Comparison of ENCODE assay signal across 1 cellular context in the genomic region with DNA sequence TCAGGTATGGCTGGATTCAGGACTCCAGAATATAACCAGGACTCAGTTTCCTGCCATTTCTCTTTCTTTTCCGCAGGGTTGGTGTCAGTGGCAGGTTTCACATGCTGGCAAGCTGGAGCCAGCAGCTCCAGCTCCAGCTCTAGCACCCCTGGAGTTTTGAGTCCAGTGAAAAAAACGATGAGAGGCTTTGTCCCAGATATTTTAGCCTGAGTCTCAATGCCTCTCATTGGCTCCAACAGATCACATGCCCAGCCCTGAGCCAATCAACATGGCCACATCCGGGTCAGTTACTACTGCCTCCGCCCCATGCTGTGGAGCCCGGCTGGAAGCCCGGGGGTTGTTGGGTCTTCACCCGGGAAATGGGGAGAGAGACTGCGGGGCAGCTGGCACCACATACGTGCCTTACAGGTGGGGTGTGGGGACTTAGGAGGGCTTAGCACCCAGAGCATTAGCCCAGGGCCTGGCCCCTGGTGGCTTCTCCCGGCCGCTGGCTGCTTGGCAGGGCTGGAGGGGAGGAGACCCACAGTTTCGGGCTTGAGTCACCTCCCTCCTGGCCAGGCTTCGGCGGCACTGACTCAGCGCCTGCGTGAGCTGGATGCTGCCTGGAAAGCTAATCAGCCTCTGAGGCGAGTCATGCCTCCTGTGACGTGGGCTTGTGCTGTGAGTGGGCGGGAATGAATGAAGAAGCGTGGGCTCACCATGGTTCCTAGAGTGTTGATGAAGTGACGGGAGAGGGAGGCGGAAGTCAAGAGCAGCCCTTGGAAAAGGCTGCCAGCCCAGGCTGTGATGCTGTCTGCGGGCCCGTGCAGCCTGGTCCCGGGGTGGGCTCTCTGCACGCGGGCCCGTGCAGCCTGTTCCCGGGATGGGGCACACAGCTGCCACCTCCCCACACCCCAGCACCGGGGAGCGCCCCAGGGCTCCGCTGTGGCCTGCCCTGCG.
TF ChIP-seq lines count a peak whose summit lies in the region.

No MANE protein-coding gene starts in this region.

TF ChIP-seq in K562, 482 proteins besides CTCF, POLR2A, EP300 and RAD21 (continued from another document and continues in another):
- TF ChIP-seq, protein P1, sequence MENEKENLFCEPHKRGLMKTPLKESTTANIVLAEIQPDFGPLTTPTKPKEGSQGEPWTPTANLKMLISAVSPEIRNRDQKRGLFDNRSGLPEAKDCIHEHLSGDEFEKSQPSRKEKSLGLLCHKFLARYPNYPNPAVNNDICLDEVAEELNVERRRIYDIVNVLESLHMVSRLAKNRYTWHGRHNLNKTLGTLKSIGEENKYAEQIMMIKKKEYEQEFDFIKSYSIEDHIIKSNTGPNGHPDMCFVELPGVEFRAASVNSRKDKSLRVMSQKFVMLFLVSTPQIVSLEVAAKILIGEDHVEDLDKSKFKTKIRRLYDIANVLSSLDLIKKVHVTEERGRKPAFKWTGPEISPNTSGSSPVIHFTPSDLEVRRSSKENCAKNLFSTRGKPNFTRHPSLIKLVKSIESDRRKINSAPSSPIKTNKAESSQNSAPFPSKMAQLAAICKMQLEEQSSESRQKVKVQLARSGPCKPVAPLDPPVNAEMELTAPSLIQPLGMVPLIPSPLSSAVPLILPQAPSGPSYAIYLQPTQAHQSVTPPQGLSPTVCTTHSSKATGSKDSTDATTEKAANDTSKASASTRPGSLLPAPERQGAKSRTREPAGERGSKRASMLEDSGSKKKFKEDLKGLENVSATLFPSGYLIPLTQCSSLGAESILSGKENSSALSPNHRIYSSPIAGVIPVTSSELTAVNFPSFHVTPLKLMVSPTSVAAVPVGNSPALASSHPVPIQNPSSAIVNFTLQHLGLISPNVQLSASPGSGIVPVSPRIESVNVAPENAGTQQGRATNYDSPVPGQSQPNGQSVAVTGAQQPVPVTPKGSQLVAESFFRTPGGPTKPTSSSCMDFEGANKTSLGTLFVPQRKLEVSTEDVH (IDR thresholded peaks at IDR 0.05; ENCODE audit: low read depth, partially characterized antibody) = no peak
- TF ChIP-seq, protein P2, sequence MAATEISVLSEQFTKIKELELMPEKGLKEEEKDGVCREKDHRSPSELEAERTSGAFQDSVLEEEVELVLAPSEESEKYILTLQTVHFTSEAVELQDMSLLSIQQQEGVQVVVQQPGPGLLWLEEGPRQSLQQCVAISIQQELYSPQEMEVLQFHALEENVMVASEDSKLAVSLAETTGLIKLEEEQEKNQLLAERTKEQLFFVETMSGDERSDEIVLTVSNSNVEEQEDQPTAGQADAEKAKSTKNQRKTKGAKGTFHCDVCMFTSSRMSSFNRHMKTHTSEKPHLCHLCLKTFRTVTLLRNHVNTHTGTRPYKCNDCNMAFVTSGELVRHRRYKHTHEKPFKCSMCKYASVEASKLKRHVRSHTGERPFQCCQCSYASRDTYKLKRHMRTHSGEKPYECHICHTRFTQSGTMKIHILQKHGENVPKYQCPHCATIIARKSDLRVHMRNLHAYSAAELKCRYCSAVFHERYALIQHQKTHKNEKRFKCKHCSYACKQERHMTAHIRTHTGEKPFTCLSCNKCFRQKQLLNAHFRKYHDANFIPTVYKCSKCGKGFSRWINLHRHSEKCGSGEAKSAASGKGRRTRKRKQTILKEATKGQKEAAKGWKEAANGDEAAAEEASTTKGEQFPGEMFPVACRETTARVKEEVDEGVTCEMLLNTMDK (IDR thresholded peaks at IDR 0.05; ENCODE audit: borderline replicate concordance, insufficient read depth, low read depth, low read length, poor library complexity, severe bottlenecking) = no peak
- TF ChIP-seq, protein P3, sequence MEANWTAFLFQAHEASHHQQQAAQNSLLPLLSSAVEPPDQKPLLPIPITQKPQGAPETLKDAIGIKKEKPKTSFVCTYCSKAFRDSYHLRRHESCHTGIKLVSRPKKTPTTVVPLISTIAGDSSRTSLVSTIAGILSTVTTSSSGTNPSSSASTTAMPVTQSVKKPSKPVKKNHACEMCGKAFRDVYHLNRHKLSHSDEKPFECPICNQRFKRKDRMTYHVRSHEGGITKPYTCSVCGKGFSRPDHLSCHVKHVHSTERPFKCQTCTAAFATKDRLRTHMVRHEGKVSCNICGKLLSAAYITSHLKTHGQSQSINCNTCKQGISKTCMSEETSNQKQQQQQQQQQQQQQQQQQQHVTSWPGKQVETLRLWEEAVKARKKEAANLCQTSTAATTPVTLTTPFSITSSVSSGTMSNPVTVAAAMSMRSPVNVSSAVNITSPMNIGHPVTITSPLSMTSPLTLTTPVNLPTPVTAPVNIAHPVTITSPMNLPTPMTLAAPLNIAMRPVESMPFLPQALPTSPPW (CRISPR knock-in tag; IDR thresholded peaks at IDR 0.05) = peak; percentile 60; the same call in 1 of the 2 replicates
- TF ChIP-seq, protein P4, sequence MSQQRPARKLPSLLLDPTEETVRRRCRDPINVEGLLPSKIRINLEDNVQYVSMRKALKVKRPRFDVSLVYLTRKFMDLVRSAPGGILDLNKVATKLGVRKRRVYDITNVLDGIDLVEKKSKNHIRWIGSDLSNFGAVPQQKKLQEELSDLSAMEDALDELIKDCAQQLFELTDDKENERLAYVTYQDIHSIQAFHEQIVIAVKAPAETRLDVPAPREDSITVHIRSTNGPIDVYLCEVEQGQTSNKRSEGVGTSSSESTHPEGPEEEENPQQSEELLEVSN (IDR thresholded peaks at IDR 0.05; ENCODE audit: borderline replicate concordance in 1 of 2, extremely low read depth in 1 of 2, insufficient read depth in 1 of 2, insufficient read length in 1 of 2, low read depth in 1 of 2, low read length in 1 of 2, poor library complexity in 1 of 2, severe bottlenecking in 1 of 2) = peak; percentile 91 to 96
- TF ChIP-seq MBD2 (IDR thresholded peaks at IDR 0.05; ENCODE audit: borderline replicate concordance, low read depth) = peak; percentile 21; the same call in 1 of the 2 replicates
- TF ChIP-seq MCM2 (IDR thresholded peaks at IDR 0.05; ENCODE audit: low read depth) = no peak
- no peak for TF ChIP-seq ZNF507 (tag; conservative IDR thresholded peaks at IDR 0.05)
- TF ChIP-seq, protein P5, sequence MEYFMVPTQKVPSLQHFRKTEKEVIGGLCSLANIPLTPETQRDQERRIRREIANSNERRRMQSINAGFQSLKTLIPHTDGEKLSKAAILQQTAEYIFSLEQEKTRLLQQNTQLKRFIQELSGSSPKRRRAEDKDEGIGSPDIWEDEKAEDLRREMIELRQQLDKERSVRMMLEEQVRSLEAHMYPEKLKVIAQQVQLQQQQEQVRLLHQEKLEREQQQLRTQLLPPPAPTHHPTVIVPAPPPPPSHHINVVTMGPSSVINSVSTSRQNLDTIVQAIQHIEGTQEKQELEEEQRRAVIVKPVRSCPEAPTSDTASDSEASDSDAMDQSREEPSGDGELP (CRISPR knock-in tag; IDR thresholded peaks at IDR 0.05; ENCODE audit: borderline replicate concordance) = peak; percentile 80; the same call in 1 of the 2 replicates
- TF ChIP-seq, protein P6, sequence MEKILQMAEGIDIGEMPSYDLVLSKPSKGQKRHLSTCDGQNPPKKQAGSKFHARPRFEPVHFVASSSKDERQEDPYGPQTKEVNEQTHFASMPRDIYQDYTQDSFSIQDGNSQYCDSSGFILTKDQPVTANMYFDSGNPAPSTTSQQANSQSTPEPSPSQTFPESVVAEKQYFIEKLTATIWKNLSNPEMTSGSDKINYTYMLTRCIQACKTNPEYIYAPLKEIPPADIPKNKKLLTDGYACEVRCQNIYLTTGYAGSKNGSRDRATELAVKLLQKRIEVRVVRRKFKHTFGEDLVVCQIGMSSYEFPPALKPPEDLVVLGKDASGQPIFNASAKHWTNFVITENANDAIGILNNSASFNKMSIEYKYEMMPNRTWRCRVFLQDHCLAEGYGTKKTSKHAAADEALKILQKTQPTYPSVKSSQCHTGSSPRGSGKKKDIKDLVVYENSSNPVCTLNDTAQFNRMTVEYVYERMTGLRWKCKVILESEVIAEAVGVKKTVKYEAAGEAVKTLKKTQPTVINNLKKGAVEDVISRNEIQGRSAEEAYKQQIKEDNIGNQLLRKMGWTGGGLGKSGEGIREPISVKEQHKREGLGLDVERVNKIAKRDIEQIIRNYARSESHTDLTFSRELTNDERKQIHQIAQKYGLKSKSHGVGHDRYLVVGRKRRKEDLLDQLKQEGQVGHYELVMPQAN (IDR thresholded peaks at IDR 0.05; ENCODE audit: borderline replicate concordance) = peak; percentile 74; the same call in 1 of the 2 replicates
- TF ChIP-seq SOX6 (IDR thresholded peaks at IDR 0.05) = 0 out of 2 replicates have a peak, but pooled peaks have one; percentile 19
- TF ChIP-seq SUPT5H (IDR thresholded peaks at IDR 0.05) = peak; percentile 97
- TF ChIP-seq RBBP5 (IDR thresholded peaks at IDR 0.05; ENCODE audit: borderline replicate concordance, insufficient read depth, low read length, poor library complexity, severe bottlenecking) = peak; percentile 39
- peak; percentile 34 for TF ChIP-seq CCNT2 (IDR thresholded peaks at IDR 0.05; ENCODE audit: borderline replicate concordance, extremely low read depth, insufficient read length, low read depth, low read length)
- TF ChIP-seq TRIM24 (IDR thresholded peaks at IDR 0.05) = 0 out of 4 replicates have a peak, but pooled peaks of 1 of the 2 experiments have one; percentile 31
- TF ChIP-seq ZNF175 (CRISPR knock-in tag; IDR thresholded peaks at IDR 0.05; ENCODE audit: low read depth) = no peak
- TF ChIP-seq ADNP (tag; IDR thresholded peaks at IDR 0.05) = no peak
- TF ChIP-seq, protein P7, sequence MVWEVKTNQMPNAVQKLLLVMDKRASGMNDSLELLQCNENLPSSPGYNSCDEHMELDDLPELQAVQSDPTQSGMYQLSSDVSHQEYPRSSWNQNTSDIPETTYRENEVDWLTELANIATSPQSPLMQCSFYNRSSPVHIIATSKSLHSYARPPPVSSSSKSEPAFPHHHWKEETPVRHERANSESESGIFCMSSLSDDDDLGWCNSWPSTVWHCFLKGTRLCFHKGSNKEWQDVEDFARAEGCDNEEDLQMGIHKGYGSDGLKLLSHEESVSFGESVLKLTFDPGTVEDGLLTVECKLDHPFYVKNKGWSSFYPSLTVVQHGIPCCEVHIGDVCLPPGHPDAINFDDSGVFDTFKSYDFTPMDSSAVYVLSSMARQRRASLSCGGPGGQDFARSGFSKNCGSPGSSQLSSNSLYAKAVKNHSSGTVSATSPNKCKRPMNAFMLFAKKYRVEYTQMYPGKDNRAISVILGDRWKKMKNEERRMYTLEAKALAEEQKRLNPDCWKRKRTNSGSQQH (CRISPR knock-in tag; IDR thresholded peaks at IDR 0.05) = no peak
- TF ChIP-seq PRMT5 (CRISPR knock-in tag; IDR thresholded peaks at IDR 0.05) = no peak
- no peak for TF ChIP-seq SMAD2 (IDR thresholded peaks at IDR 0.05; ENCODE audit: low read depth, low read length)
- TF ChIP-seq, protein P8, sequence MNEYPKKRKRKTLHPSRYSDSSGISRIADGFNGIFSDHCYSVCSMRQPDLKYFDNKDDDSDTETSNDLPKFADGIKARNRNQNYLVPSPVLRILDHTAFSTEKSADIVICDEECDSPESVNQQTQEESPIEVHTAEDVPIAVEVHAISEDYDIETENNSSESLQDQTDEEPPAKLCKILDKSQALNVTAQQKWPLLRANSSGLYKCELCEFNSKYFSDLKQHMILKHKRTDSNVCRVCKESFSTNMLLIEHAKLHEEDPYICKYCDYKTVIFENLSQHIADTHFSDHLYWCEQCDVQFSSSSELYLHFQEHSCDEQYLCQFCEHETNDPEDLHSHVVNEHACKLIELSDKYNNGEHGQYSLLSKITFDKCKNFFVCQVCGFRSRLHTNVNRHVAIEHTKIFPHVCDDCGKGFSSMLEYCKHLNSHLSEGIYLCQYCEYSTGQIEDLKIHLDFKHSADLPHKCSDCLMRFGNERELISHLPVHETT (CRISPR knock-in tag; conservative IDR thresholded peaks at IDR 0.05 in 1 of 2, IDR thresholded peaks at IDR 0.05 in 1 of 2) = 0 out of 4 replicates have a peak, but pooled peaks of 1 of the 2 experiments have one; percentile 28
- TF ChIP-seq EGR1 (conservative IDR thresholded peaks at IDR 0.05) = peak; percentile 100
- TF ChIP-seq, protein P9, sequence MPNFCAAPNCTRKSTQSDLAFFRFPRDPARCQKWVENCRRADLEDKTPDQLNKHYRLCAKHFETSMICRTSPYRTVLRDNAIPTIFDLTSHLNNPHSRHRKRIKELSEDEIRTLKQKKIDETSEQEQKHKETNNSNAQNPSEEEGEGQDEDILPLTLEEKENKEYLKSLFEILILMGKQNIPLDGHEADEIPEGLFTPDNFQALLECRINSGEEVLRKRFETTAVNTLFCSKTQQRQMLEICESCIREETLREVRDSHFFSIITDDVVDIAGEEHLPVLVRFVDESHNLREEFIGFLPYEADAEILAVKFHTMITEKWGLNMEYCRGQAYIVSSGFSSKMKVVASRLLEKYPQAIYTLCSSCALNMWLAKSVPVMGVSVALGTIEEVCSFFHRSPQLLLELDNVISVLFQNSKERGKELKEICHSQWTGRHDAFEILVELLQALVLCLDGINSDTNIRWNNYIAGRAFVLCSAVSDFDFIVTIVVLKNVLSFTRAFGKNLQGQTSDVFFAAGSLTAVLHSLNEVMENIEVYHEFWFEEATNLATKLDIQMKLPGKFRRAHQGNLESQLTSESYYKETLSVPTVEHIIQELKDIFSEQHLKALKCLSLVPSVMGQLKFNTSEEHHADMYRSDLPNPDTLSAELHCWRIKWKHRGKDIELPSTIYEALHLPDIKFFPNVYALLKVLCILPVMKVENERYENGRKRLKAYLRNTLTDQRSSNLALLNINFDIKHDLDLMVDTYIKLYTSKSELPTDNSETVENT (CRISPR knock-in tag; IDR thresholded peaks at IDR 0.05) = 0 out of 2 replicates have a peak, but pooled peaks have one; percentile 13
- no peak for TF ChIP-seq XRCC5 (IDR thresholded peaks at IDR 0.05; ENCODE audit: low read depth, low read length)
- peak; percentile 82 for TF ChIP-seq CREB1 (IDR thresholded peaks at IDR 0.05)
- peak; percentile 91 for TF ChIP-seq CREB1 (CRISPR knock-in tag; IDR thresholded peaks at IDR 0.05)
- TF ChIP-seq, protein P10, sequence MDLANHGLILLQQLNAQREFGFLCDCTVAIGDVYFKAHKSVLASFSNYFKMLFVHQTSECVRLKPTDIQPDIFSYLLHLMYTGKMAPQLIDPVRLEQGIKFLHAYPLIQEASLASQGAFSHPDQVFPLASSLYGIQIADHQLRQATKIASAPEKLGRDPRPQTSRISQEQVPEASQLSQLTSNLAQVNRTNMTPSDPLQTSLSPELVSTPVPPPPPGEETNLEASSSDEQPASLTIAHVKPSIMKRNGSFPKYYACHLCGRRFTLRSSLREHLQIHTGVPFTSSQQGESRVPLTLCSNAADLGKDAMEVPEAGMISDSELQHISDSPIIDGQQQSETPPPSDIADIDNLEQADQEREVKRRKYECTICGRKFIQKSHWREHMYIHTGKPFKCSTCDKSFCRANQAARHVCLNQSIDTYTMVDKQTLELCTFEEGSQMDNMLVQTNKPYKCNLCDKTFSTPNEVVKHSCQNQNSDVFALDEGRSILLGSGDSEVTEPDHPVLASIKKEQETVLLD (IDR thresholded peaks at IDR 0.05) = peak; percentile 84
- TF ChIP-seq ZNF766 (CRISPR knock-in tag; conservative IDR thresholded peaks at IDR 0.05) = peak; percentile 58; the same call in 1 of the 2 replicates
- TF ChIP-seq, protein P11, sequence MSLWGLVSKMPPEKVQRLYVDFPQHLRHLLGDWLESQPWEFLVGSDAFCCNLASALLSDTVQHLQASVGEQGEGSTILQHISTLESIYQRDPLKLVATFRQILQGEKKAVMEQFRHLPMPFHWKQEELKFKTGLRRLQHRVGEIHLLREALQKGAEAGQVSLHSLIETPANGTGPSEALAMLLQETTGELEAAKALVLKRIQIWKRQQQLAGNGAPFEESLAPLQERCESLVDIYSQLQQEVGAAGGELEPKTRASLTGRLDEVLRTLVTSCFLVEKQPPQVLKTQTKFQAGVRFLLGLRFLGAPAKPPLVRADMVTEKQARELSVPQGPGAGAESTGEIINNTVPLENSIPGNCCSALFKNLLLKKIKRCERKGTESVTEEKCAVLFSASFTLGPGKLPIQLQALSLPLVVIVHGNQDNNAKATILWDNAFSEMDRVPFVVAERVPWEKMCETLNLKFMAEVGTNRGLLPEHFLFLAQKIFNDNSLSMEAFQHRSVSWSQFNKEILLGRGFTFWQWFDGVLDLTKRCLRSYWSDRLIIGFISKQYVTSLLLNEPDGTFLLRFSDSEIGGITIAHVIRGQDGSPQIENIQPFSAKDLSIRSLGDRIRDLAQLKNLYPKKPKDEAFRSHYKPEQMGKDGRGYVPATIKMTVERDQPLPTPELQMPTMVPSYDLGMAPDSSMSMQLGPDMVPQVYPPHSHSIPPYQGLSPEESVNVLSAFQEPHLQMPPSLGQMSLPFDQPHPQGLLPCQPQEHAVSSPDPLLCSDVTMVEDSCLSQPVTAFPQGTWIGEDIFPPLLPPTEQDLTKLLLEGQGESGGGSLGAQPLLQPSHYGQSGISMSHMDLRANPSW (CRISPR knock-in tag; IDR thresholded peaks at IDR 0.05) = no peak
- TF ChIP-seq ZNF384 (IDR thresholded peaks at IDR 0.05; ENCODE audit: low read depth, low read length) = peak; percentile 85
